18 cellular contexts compared by ENCODE assay signal in genomic region chr16:70441406-70441990, GRCh38. TPM values are rescaled to one million over a fixed set of nuclear protein-coding genes. Genes with fewer than 3 reads are reported as not detected.
DNase-seq lines count a peak whose midpoint lies in the region; ATAC-seq, FAIRE-seq and TF ChIP-seq lines count a peak whose summit lies in the region.
"Had no signal": no experiment of that assay in that cellular context is flagged by ENCODE, and none has a peak within 500 bp of the region (broad histone marks: within the 10 kb centered on the region; RNA-seq: fewer than 3 reads in every experiment).

No MANE protein-coding gene starts in this region.

- H3K27me3 ChIP-seq in CD4-positive, alpha-beta T cell (ENCODE audit: control insufficient read depth, insufficient read depth, low read length) = no peaks in the 10 kb centered on the region
- H3K27me3 ChIP-seq: BLaER1 had no signal

- no peak for DNase-seq in activated T-cell treated with anti-CD3 and anti-CD28 coated beads, Interleukin-2, amount 50 U/mL, for 4 hours
- no peak for DNase-seq in activated T-cell treated with anti-CD3 and anti-CD28 coated beads, Interleukin-2, amount 50 U/mL, for 72 hours
- no peak for DNase-seq in CD4-positive, alpha-beta T cell
- peak; percentile 76 for DNase-seq in amniotic epithelial cell (ENCODE audit: low read depth)
- no peak for DNase-seq in neural crest cell (ENCODE audit: low read depth, low spot score)
- no peak for DNase-seq in NCI-H526 treated with DMSO at 0.1 percent for 48 hours (lab: John Stamatoyannopoulos, UW)
- no peak for DNase-seq in D721Med (ENCODE audit: insufficient read length, low spot score)
- no peak for DNase-seq in COLO668 (lab: John Stamatoyannopoulos, UW; ENCODE audit: unreplicated experiment)
- DNase-seq: COR-L47, DMS153, GOT3, NCI-H1417 treated with DMSO at 0.1 percent for 48 hours, NCI-H2029, NCI-H2171, NCI-H446, NCI-H748 treated with DMSO at 0.1 percent for 48 hours, OCI-M1 had no signal

- H3K36me3 Mint-ChIP-seq in activated T-cell treated with anti-CD3 and anti-CD28 coated beads, Interleukin-2, amount 50 U/mL, for 4 hours (ENCODE audit: insufficient read depth) = no peaks in the 10 kb centered on the region
- peaks cover 6 to 7% of the 10 kb centered on the region in 2 donors for H3K36me3 Mint-ChIP-seq in activated T-cell treated with anti-CD3 and anti-CD28 coated beads, Interleukin-2, amount 50 U/mL, for 72 hours (ENCODE audit: insufficient read depth in 2 of 2)
- H3K36me3 Mint-ChIP-seq in CD4-positive, alpha-beta T cell (ENCODE audit: low read depth) = peaks cover 10% of the 10 kb centered on the region
- H3K36me3 Mint-ChIP-seq in neural crest cell (ENCODE audit: low read depth) = no peaks in the 10 kb centered on the region

- CTCF ChIA-PET in CD4-positive, alpha-beta T cell (lab: Charles Lee) = interaction anchor here (1.3 kb wide), 1 partner anchor 11 kb away, joined by 3 read pairs; no protein-coding TSS in a partner anchor

- H3K27ac ChIP-seq in CD4-positive, alpha-beta T cell (ENCODE audit: low read depth, low read length) = no peak overlapping the region
- H3K27ac ChIP-seq: BLaER1 had no signal

- FAIRE-seq in D721Med (lab: Jason Lieb, UNC) = no peak

- intact Hi-C loops in CD4-positive, alpha-beta T cell (cut with DNase I, micrococcal nuclease) = no loop called here

- no peak for TF ChIP-seq CTCF in CD4-positive, alpha-beta T cell (IDR thresholded peaks at IDR 0.05)
- TF ChIP-seq CTCF in neural crest cell (conservative IDR thresholded peaks at IDR 0.05) (no peak), D721Med (IDR thresholded peaks at IDR 0.05; ENCODE audit: insufficient read depth, missing control alignments) (no peak)

- H3K9me3 ChIP-seq in CD4-positive, alpha-beta T cell (ENCODE audit: control insufficient read depth, low read length) = no peaks in the 10 kb centered on the region
- H3K9me3 ChIP-seq: BLaER1 had no signal

- H3K27ac Mint-ChIP-seq in activated T-cell treated with anti-CD3 and anti-CD28 coated beads, Interleukin-2, amount 50 U/mL, for 72 hours = no peak overlapping the region
- no peak overlapping the region for H3K27ac Mint-ChIP-seq in CD4-positive, alpha-beta T cell
- no peak overlapping the region for H3K27ac Mint-ChIP-seq in neural crest cell (ENCODE audit: unreplicated experiment)

- H3K4me1 Mint-ChIP-seq in activated T-cell treated with anti-CD3 and anti-CD28 coated beads, Interleukin-2, amount 50 U/mL, for 4 hours (ENCODE audit: low read depth) = peaks cover 23% of the 10 kb centered on the region
- H3K4me1 Mint-ChIP-seq in activated T-cell treated with anti-CD3 and anti-CD28 coated beads, Interleukin-2, amount 50 U/mL, for 72 hours (ENCODE audit: low read depth) = peaks cover 19% of the 10 kb centered on the region
- H3K4me1 Mint-ChIP-seq in CD4-positive, alpha-beta T cell (ENCODE audit: low read depth) = peaks cover 29% of the 10 kb centered on the region
- H3K4me1 Mint-ChIP-seq in neural crest cell = peaks cover 44% of the 10 kb centered on the region

- no peaks in the 10 kb centered on the region for H3K27me3 Mint-ChIP-seq in activated T-cell treated with anti-CD3 and anti-CD28 coated beads, Interleukin-2, amount 50 U/mL, for 4 hours (ENCODE audit: low read depth)
- H3K27me3 Mint-ChIP-seq in activated T-cell treated with anti-CD3 and anti-CD28 coated beads, Interleukin-2, amount 50 U/mL, for 72 hours (ENCODE audit: low read depth) = no peaks in the 10 kb centered on the region
- no peaks in the 10 kb centered on the region for H3K27me3 Mint-ChIP-seq in CD4-positive, alpha-beta T cell
- H3K27me3 Mint-ChIP-seq in neural crest cell (ENCODE audit: low read depth) = no peaks in the 10 kb centered on the region

- ATAC-seq in activated T-cell treated with anti-CD3 and anti-CD28 coated beads, Interleukin-2, amount 50 U/mL, for 4 hours = no peak
- ATAC-seq in activated T-cell treated with anti-CD3 and anti-CD28 coated beads, Interleukin-2, amount 50 U/mL, for 72 hours (replicated peaks in 1 of 2) = no peak
- no peak for ATAC-seq in CD4-positive, alpha-beta T cell (ENCODE audit: poor library complexity)

- H3K9me3 Mint-ChIP-seq in activated T-cell treated with anti-CD3 and anti-CD28 coated beads, Interleukin-2, amount 50 U/mL, for 4 hours = no peaks in the 10 kb centered on the region
- no peaks in the 10 kb centered on the region for H3K9me3 Mint-ChIP-seq in activated T-cell treated with anti-CD3 and anti-CD28 coated beads, Interleukin-2, amount 50 U/mL, for 72 hours
- no peaks in the 10 kb centered on the region for H3K9me3 Mint-ChIP-seq in CD4-positive, alpha-beta T cell
- no peaks in the 10 kb centered on the region for H3K9me3 Mint-ChIP-seq in neural crest cell

- POLR2A ChIA-PET in CD4-positive, alpha-beta T cell (lab: Charles Lee) = interaction anchor here (1.7 kb wide), 1 partner anchor 13 kb away, joined by 4 read pairs; the partner anchor contains the start of gene FCSK

- peak overlapping the region; percentile 46 for H3K4me3 Mint-ChIP-seq in activated T-cell treated with anti-CD3 and anti-CD28 coated beads, Interleukin-2, amount 50 U/mL, for 4 hours
- no peak overlapping the region for H3K4me3 Mint-ChIP-seq in activated T-cell treated with anti-CD3 and anti-CD28 coated beads, Interleukin-2, amount 50 U/mL, for 72 hours
- H3K4me3 Mint-ChIP-seq in CD4-positive, alpha-beta T cell = peak overlapping the region; percentile 74
- peak overlapping the region; percentile 66 for H3K4me3 Mint-ChIP-seq in neural crest cell

RNA-seq across cellular contexts. Expression of gene ST3GAL2, which starts 2.6 kb away (rescaled TPM):
- total RNA-seq in activated T-cell treated with anti-CD3 and anti-CD28 coated beads, Interleukin-2, amount 50 U/mL, for 4 hours = 10 to 100 TPM; 15.0 to 18.1 (median 15.6) TPM
- total RNA-seq in activated T-cell treated with anti-CD3 and anti-CD28 coated beads, Interleukin-2, amount 50 U/mL, for 72 hours = 10 to 100 TPM; 15.9 to 18.3 TPM
- total RNA-seq in CD4-positive, alpha-beta T cell = 10 to 100 TPM in 1 of 2 experiments, 1 to 10 TPM in 1; 9.8 to 11.1 TPM
- total RNA-seq in neural crest cell = 37.5 and 41.8 TPM in 2 replicates

RNA-seq across cellular contexts. Expression of gene FCSK, which starts 12.9 kb away (rescaled TPM):
- 10 to 100 TPM; 17.7 to 20.5 (median 19.2) TPM for total RNA-seq in activated T-cell treated with anti-CD3 and anti-CD28 coated beads, Interleukin-2, amount 50 U/mL, for 4 hours
- 10 to 100 TPM; 15.4 to 18.0 TPM for total RNA-seq in activated T-cell treated with anti-CD3 and anti-CD28 coated beads, Interleukin-2, amount 50 U/mL, for 72 hours
- total RNA-seq in CD4-positive, alpha-beta T cell = 10 to 100 TPM; 21.8 to 25.4 TPM
- 14.8 and 15.2 TPM in 2 replicates for total RNA-seq in neural crest cell

Comparison
In these comparisons a context has a peak if more than half of its experiments do, and no peak if none do; other contexts are left out.
1. H3K4me3 Mint-ChIP-seq: peak in activated T-cell treated with anti-CD3 and anti-CD28 coated beads, Interleukin-2, amount 50 U/mL, for 4 hours (single experiment), CD4-positive, alpha-beta T cell (single experiment) and neural crest cell (single experiment); none in activated T-cell treated with anti-CD3 and anti-CD28 coated beads, Interleukin-2, amount 50 U/mL, for 72 hours (0 of 2).